Comparison of ENCODE assay signal across 8 cellular contexts in genomic region chr11:100681064-100681502, GRCh38. TPM values are rescaled to one million over a fixed set of nuclear protein-coding genes. Genes with fewer than 3 reads are reported as not detected.
A peak's percentile ranks its signal among the peaks of the same experiment; 100 is the strongest.
DNase-seq lines count a peak whose midpoint lies in the region; ATAC-seq lines count a peak whose summit lies in the region.

No MANE protein-coding gene starts in this region.

- peaks cover 11% of the 10 kb centered on the region for H3K4me1 Mint-ChIP-seq in activated naive CD8-positive, alpha-beta T cell treated with anti-CD3 and anti-CD28 coated beads, Interleukin-2, amount 10 ng/mL, durations not matched to agents 7 days and 5 days

- H4K20me1 ChIP-seq in BLaER1 treated with 17β-estradiol and CSF1 and Interleukin-3, amounts not matched to agents 10 nM and 100 nM, result no peaks in the 10 kb centered on the region

- no peaks in the 10 kb centered on the region; a peak in 1 of 22 replicates for H3K9me3 ChIP-seq in BLaER1 treated with 17β-estradiol and CSF1 and Interleukin-3, amounts not matched to agents 10 nM and 100 nM (replicated peaks in 1 of 11)

- H3K9ac ChIP-seq in BLaER1 treated with 17β-estradiol and CSF1 and Interleukin-3, amounts not matched to agents 10 nM and 100 nM, result peak overlapping the region in 5 of 11 experiments; percentile 25 to 61 (median 41); a peak in 9 of 22 replicates

- H3K4me2 ChIP-seq in BLaER1 treated with 17β-estradiol and CSF1 and Interleukin-3, amounts not matched to agents 10 nM and 100 nM, result peak overlapping the region; percentile 17 to 70 (median 58)

- H3K27me3 Mint-ChIP-seq in activated naive CD8-positive, alpha-beta T cell treated with anti-CD3 and anti-CD28 coated beads, Interleukin-2, amount 10 ng/mL, durations not matched to agents 7 days and 5 days, result peaks cover 20% of the 10 kb centered on the region

- H3K36me3 Mint-ChIP-seq in activated naive CD8-positive, alpha-beta T cell treated with anti-CD3 and anti-CD28 coated beads, Interleukin-2, amount 10 ng/mL, durations not matched to agents 7 days and 5 days, result no peaks in the 10 kb centered on the region

- no peaks in the 10 kb centered on the region for H3K27me3 ChIP-seq in BLaER1 treated with 17β-estradiol and CSF1 and Interleukin-3, amounts not matched to agents 10 nM and 100 nM

- peak; percentile 57 for DNase-seq in NCI-H187 treated with DMSO at 0.1 percent for 48 hours (lab: John Stamatoyannopoulos, UW)
- peak; percentile 45 for DNase-seq in activated naive CD8-positive, alpha-beta T cell treated with anti-CD3 and anti-CD28 coated beads, Interleukin-2, amount 10 ng/mL, durations not matched to agents 7 days and 5 days
- peak; percentile 84 for DNase-seq in kidney tubule cell (ENCODE audit: low spot score)
- no peak for DNase-seq in NCI-H128 (lab: John Stamatoyannopoulos, UW; ENCODE audit: unreplicated experiment)
- DNase-seq in activated naive CD4-positive, alpha-beta T cell (lab: John Stamatoyannopoulos, UW), result no peak

- no peaks in the 10 kb centered on the region for H3K36me3 ChIP-seq in BLaER1 treated with 17β-estradiol and CSF1 and Interleukin-3, amounts not matched to agents 10 nM and 100 nM

- peak overlapping the region; percentile 30 for H3K4me3 Mint-ChIP-seq in activated naive CD8-positive, alpha-beta T cell treated with anti-CD3 and anti-CD28 coated beads, Interleukin-2, amount 10 ng/mL, durations not matched to agents 7 days and 5 days

- ATAC-seq in GM18907 (IDR thresholded peaks at IDR 0.05; ENCODE audit: unreplicated experiment), result peak; percentile 100
- ATAC-seq in HG03039 (IDR thresholded peaks at IDR 0.05; ENCODE audit: unreplicated experiment), result peak; percentile 99
- peak; percentile 93 for ATAC-seq in activated naive CD8-positive, alpha-beta T cell treated with anti-CD3 and anti-CD28 coated beads, Interleukin-2, amount 10 ng/mL, durations not matched to agents 7 days and 5 days (ENCODE audit: low read depth)

- peaks cover 35 to 61% (median 55%) of the 10 kb centered on the region in 10 experiments for H3K4me1 ChIP-seq in BLaER1 treated with 17β-estradiol and CSF1 and Interleukin-3, amounts not matched to agents 10 nM and 100 nM

- H3K9me3 Mint-ChIP-seq in activated naive CD8-positive, alpha-beta T cell treated with anti-CD3 and anti-CD28 coated beads, Interleukin-2, amount 10 ng/mL, durations not matched to agents 7 days and 5 days, result peaks cover 3% of the 10 kb centered on the region

- H3K4me3 ChIP-seq in BLaER1 treated with 17β-estradiol and CSF1 and Interleukin-3, amounts not matched to agents 10 nM and 100 nM, result no peak overlapping the region

- H3K27ac Mint-ChIP-seq in activated naive CD8-positive, alpha-beta T cell treated with anti-CD3 and anti-CD28 coated beads, Interleukin-2, amount 10 ng/mL, durations not matched to agents 7 days and 5 days, result peak overlapping the region; percentile 25

- POLR2A ChIA-PET in activated naive CD8-positive, alpha-beta T cell treated with anti-CD3 and anti-CD28 coated beads, Interleukin-2, amount 10 ng/mL, durations not matched to agents 7 days and 5 days (lab: Charles Lee), result no interaction called here

- H3K27ac ChIP-seq in BLaER1 treated with 17β-estradiol and CSF1 and Interleukin-3, amounts not matched to agents 10 nM and 100 nM, result peak overlapping the region in 10 of 11 experiments; percentile 29 to 78 (median 72); a peak in 19 of 22 replicates

RNA-seq across cellular contexts. Expression of gene ARHGAP42, which starts 6.0 kb away (rescaled TPM):
- not detected for total RNA-seq in activated naive CD8-positive, alpha-beta T cell treated with anti-CD3 and anti-CD28 coated beads, Interleukin-2, amount 10 ng/mL, durations not matched to agents 7 days and 5 days

Comparison
In these comparisons a context has a peak if more than half of its experiments do, and no peak if none do; other contexts are left out.
1. DNase-seq: peak in NCI-H187 treated with DMSO at 0.1 percent for 48 hours (single experiment), activated naive CD8-positive, alpha-beta T cell treated with anti-CD3 and anti-CD28 coated beads, Interleukin-2, amount 10 ng/mL, durations not matched to agents 7 days and 5 days (single experiment) and kidney tubule cell (single experiment); none in NCI-H128 (single experiment) and activated naive CD4-positive, alpha-beta T cell (0 of 4).
2. Peak in every context shown above with its lines, with median percentiles within 50 percentile points of each other: ATAC-seq.